ENCODE assay signal across 15 cellular contexts in genomic region chr2:9160732-9161131, GRCh38. TPM values are rescaled to one million over a fixed set of nuclear protein-coding genes. Genes with fewer than 3 reads are reported as not detected.
"Had no signal": no experiment of that assay in that cellular context is flagged by ENCODE, and none has a peak within 500 bp of the region (broad histone marks: within the 10 kb centered on the region; RNA-seq: fewer than 3 reads in every experiment).

No MANE protein-coding gene starts in this region.

- H3K9me3 Mint-ChIP-seq: natural killer cell treated with Interleukin-12 subunit alpha and Interleukin-12 subunit beta and Interleukin-15 and Interleukin-18, amount 100 ng/mL, for 72 hours had no signal

- H3K36me3 ChIP-seq: adrenal gland, esophagus squamous epithelium, left lung, sigmoid colon, suprapubic skin, upper lobe of right lung had no signal

- H3K4me3 Mint-ChIP-seq: natural killer cell treated with Interleukin-12 subunit alpha and Interleukin-12 subunit beta and Interleukin-15 and Interleukin-18, amount 100 ng/mL, for 72 hours had no signal

- DNase-seq: activated CD4-positive, alpha-beta T cell treated with anti-CD3 and anti-CD28 coated beads, Interleukin-2, amount 50 U/mL, for 1 hour; activated CD4-positive, CD25-positive, alpha-beta regulatory T cell; activated naive CD4-positive, alpha-beta T cell treated with anti-CD3 and anti-CD28 coated beads, Interleukin-2, amount 50 U/mL, for 16 hours; activated T-cell treated with anti-CD3 and anti-CD28 coated beads for 4 hours; adrenal gland; esophagus squamous epithelium; foreskin fibroblast; glutamatergic neuron; left lung; sigmoid colon; stimulated activated CD4-positive, alpha-beta T cell treated with anti-CD3 and anti-CD28 coated beads, Interleukin-2, amount 100 ng/mL, for 48 hours; stimulated activated naive CD8-positive, alpha-beta T cell treated with anti-CD3 and anti-CD28 coated beads, Interleukin-15, Interleukin-2, amounts not matched to agents 100 U/mL and 50 U/mL, for 24 hours; upper lobe of right lung had no signal

- H3K9me3 ChIP-seq: adrenal gland, esophagus squamous epithelium, left lung, sigmoid colon, suprapubic skin, upper lobe of right lung had no signal

- ATAC-seq: left lung; natural killer cell treated with Interleukin-12 subunit alpha and Interleukin-12 subunit beta and Interleukin-15 and Interleukin-18, amount 100 ng/mL, for 72 hours; stimulated activated naive CD8-positive, alpha-beta T cell treated with anti-CD3 and anti-CD28 coated beads, Interleukin-15, Interleukin-2, amounts not matched to agents 100 U/mL and 50 U/mL, for 24 hours; upper lobe of right lung had no signal

- H3K4me3 ChIP-seq: adrenal gland, esophagus squamous epithelium, left lung, sigmoid colon, suprapubic skin, upper lobe of right lung had no signal

- H3K36me3 Mint-ChIP-seq: natural killer cell treated with Interleukin-12 subunit alpha and Interleukin-12 subunit beta and Interleukin-15 and Interleukin-18, amount 100 ng/mL, for 72 hours had no signal

- H3K4me1 ChIP-seq: adrenal gland, left lung, upper lobe of right lung had no signal

- H3K27me3 ChIP-seq: adrenal gland, left lung, sigmoid colon, suprapubic skin, upper lobe of right lung had no signal

- H3K27ac ChIP-seq: adrenal gland, esophagus squamous epithelium, left lung, sigmoid colon, suprapubic skin, upper lobe of right lung had no signal

- H3K27ac Mint-ChIP-seq: natural killer cell treated with Interleukin-12 subunit alpha and Interleukin-12 subunit beta and Interleukin-15 and Interleukin-18, amount 100 ng/mL, for 72 hours had no signal

RNA-seq across cellular contexts. Expression of gene ASAP2, which starts 45.9 kb away (rescaled TPM):
- total RNA-seq: natural killer cell treated with Interleukin-12 subunit alpha and Interleukin-12 subunit beta and Interleukin-15 and Interleukin-18, amount 100 ng/mL, for 72 hours had no signal
